In genomic region chr2:113705982-113706523, GRCh38 we compare ENCODE assay signal across 15 cellular contexts. TPM values are rescaled to one million over a fixed set of nuclear protein-coding genes. Genes with fewer than 3 reads are reported as not detected.
DNase-seq lines count a peak whose midpoint lies in the region; ATAC-seq and TF ChIP-seq lines count a peak whose summit lies in the region.
"Had no signal": no experiment of that assay in that cellular context is flagged by ENCODE, and none has a peak within 500 bp of the region (broad histone marks: within the 10 kb centered on the region; RNA-seq: fewer than 3 reads in every experiment).

No MANE protein-coding gene starts in this region.

- no TSS peak for BruUV-seq in IMR-90 (replicated peaks; lab: Mats Ljungman, UMichigan)

- H3K4me3 Mint-ChIP-seq in CD4-positive, alpha-beta T cell: no peak overlapping the region
- H3K4me3 Mint-ChIP-seq in nephron: peak overlapping the region in 1 of 3 experiments; percentile 20
- no peak overlapping the region for H3K4me3 Mint-ChIP-seq in endothelial cell (ENCODE audit: unreplicated experiment)
- no peak overlapping the region for H3K4me3 Mint-ChIP-seq in activated CD4-positive, alpha-beta memory T cell treated with anti-CD3 and anti-CD28 coated beads, Interleukin-2, amount 10 ng/mL, durations not matched to agents 7 days and 5 days

- POLR2A ChIA-PET in CD4-positive, alpha-beta T cell (lab: Charles Lee): no interaction called here
- POLR2A ChIA-PET in IMR-90 (lab: Charles Lee; ENCODE audit: unreplicated experiment): no interaction called here
- POLR2A ChIA-PET in activated CD4-positive, alpha-beta memory T cell treated with anti-CD3 and anti-CD28 coated beads, Interleukin-2, amount 10 ng/mL, durations not matched to agents 7 days and 5 days (lab: Charles Lee): no interaction called here

- no peak overlapping the region for H2BK15ac ChIP-seq in IMR-90 (ENCODE audit: low read depth, low read length)

- in situ Hi-C loops in IMR-90 (cut with MboI; ENCODE audit: low sequenced_read_pairs): no loop called here

- no peak overlapping the region for H2AK5ac ChIP-seq in IMR-90 (ENCODE audit: low read depth, low read length)

- H3K4me3 ChIP-seq in IMR-90 (ENCODE audit: insufficient read depth, low read depth, low read length) (no peak overlapping the region), adrenal gland (no peak overlapping the region)
- H3K4me3 ChIP-seq: BLaER1 had no signal

- no peak overlapping the region for H3K4me2 ChIP-seq in IMR-90 (ENCODE audit: low read depth, low read length)
- H3K4me2 ChIP-seq: BLaER1, SK-N-SH had no signal

- H3K18ac ChIP-seq in IMR-90 (ENCODE audit: low read depth, low read length): no peak overlapping the region

- H3K14ac ChIP-seq in IMR-90 (replicated peaks; ENCODE audit: low read depth, low read length): no peak overlapping the region

- no peak for ATAC-seq in CD4-positive, alpha-beta T cell (ENCODE audit: poor library complexity)
- ATAC-seq in IMR-90 (ENCODE audit: low read depth): no peak
- ATAC-seq: PC-3 had no signal

- H3K36me3 ChIP-seq in IMR-90 (ENCODE audit: control insufficient read depth, insufficient read depth, low read length): peaks cover 2% of the 10 kb centered on the region; the same call in 1 of the 2 replicates
- peaks cover 0 to 3% of the 10 kb centered on the region in 2 donors for H3K36me3 ChIP-seq in adrenal gland (replicated peaks in 1 of 2)

- DNase-seq in CD4-positive, alpha-beta T cell: no peak
- no peak for DNase-seq in IMR-90
- peak in 4 of 7 donors; percentile 23 to 44 (median 28) for DNase-seq in adrenal gland
- no peak for DNase-seq in HT-29 (ENCODE audit: low spot score)
- DNase-seq in central memory CD4-positive, alpha-beta T cell: no peak
- DNase-seq in endothelial cell (ENCODE audit: low spot score): no peak
- no peak for DNase-seq in activated CD4-positive, alpha-beta memory T cell treated with anti-CD3 and anti-CD28 coated beads, Interleukin-2, amount 10 ng/mL, durations not matched to agents 7 days and 5 days
- DNase-seq: Kasumi-1, NCI-H1105 treated with DMSO at 0.1 percent for 48 hours, NCI-H2029 treated with DMSO at 0.1 percent for 48 hours, NCI-H524 treated with DMSO at 0.1 percent for 48 hours, PC-3, SK-N-SH had no signal

- H2AK9ac ChIP-seq in IMR-90 (replicated peaks; ENCODE audit: low read depth, low read length, poor library complexity): no peak overlapping the region

- H4K91ac ChIP-seq in IMR-90 (ENCODE audit: insufficient read depth, low read depth, low read length): no peak overlapping the region

- H3K4ac ChIP-seq in IMR-90 (ENCODE audit: low read depth, low read length): no peak overlapping the region

- no peak for TF ChIP-seq RAD21 in IMR-90 (IDR thresholded peaks at IDR 0.05; ENCODE audit: low read length)

- peak overlapping the region; percentile 42 for H2BK5ac ChIP-seq in IMR-90 (ENCODE audit: low read depth, low read length, poor library complexity, severe bottlenecking)

- no peak overlapping the region for H3K23ac ChIP-seq in IMR-90 (ENCODE audit: low read depth, low read length)

- 20% methylated on average over 1 of the region's 7 CpGs; no CpG with 5 or more reads in 1 of the 2 experiments for WGBS in IMR-90 (ENCODE audit: extremely low coverage in 2 of 2, insufficient read length in 1 of 2), 2 experiments
- WGBS in adrenal gland, 4 donors: 39 to 47% (median 47%) methylated on average over 5 to 7 of the region's 7 CpGs

- no peak for TF ChIP-seq CTCF in CD4-positive, alpha-beta T cell (IDR thresholded peaks at IDR 0.05)
- TF ChIP-seq CTCF in IMR-90 (conservative IDR thresholded peaks at IDR 0.05; ENCODE audit: low read depth, low read length) (no peak), adrenal gland (IDR thresholded peaks at IDR 0.05) (no peak), nephron (IDR thresholded peaks at IDR 0.05; ENCODE audit: unreplicated experiment in 3 of 3) (no peak), endothelial cell (IDR thresholded peaks at IDR 0.05; ENCODE audit: unreplicated experiment) (no peak)

- H3K27me3 ChIP-seq in CD4-positive, alpha-beta T cell (ENCODE audit: control insufficient read depth, insufficient read depth, low read length): no peaks in the 10 kb centered on the region
- H3K27me3 ChIP-seq in IMR-90 (ENCODE audit: control insufficient read depth, insufficient read depth, low read length): no peaks in the 10 kb centered on the region
- H3K27me3 ChIP-seq in adrenal gland: no peaks in the 10 kb centered on the region
- H3K27me3 ChIP-seq: BLaER1 had no signal

- TF ChIP-seq POLR2A in IMR-90 (IDR thresholded peaks at IDR 0.05; ENCODE audit: low read depth, low read length) (no peak), adrenal gland (IDR thresholded peaks at IDR 0.05) (no peak)

- H3K4me1 Mint-ChIP-seq in CD4-positive, alpha-beta T cell (ENCODE audit: low read depth): no peaks in the 10 kb centered on the region
- H3K4me1 Mint-ChIP-seq in nephron (peaks cover 18% of the 10 kb centered on the region), endothelial cell (ENCODE audit: unreplicated experiment) (no peaks in the 10 kb centered on the region)
- H3K4me1 Mint-ChIP-seq in activated CD4-positive, alpha-beta memory T cell treated with anti-CD3 and anti-CD28 coated beads, Interleukin-2, amount 10 ng/mL, durations not matched to agents 7 days and 5 days: no peaks in the 10 kb centered on the region

- no peaks in the 10 kb centered on the region for H4K20me1 ChIP-seq in IMR-90 (ENCODE audit: insufficient read depth, low read length)
- H4K20me1 ChIP-seq: BLaER1 had no signal

- no peak overlapping the region for H2BK120ac ChIP-seq in IMR-90 (ENCODE audit: low read depth, low read length)

- H3K36me3 Mint-ChIP-seq in CD4-positive, alpha-beta T cell (ENCODE audit: low read depth): peaks cover 6% of the 10 kb centered on the region
- H3K36me3 Mint-ChIP-seq in nephron (ENCODE audit: low read depth) (peaks cover 8% of the 10 kb centered on the region), endothelial cell (ENCODE audit: low read depth, unreplicated experiment) (peaks cover 11% of the 10 kb centered on the region)
- no peaks in the 10 kb centered on the region for H3K36me3 Mint-ChIP-seq in activated CD4-positive, alpha-beta memory T cell treated with anti-CD3 and anti-CD28 coated beads, Interleukin-2, amount 10 ng/mL, durations not matched to agents 7 days and 5 days (ENCODE audit: low read depth)

- no peaks in the 10 kb centered on the region for H3K27me3 Mint-ChIP-seq in CD4-positive, alpha-beta T cell
- H3K27me3 Mint-ChIP-seq in nephron (ENCODE audit: low read depth): no peaks in the 10 kb centered on the region
- no peaks in the 10 kb centered on the region for H3K27me3 Mint-ChIP-seq in endothelial cell (ENCODE audit: unreplicated experiment)
- no peaks in the 10 kb centered on the region for H3K27me3 Mint-ChIP-seq in activated CD4-positive, alpha-beta memory T cell treated with anti-CD3 and anti-CD28 coated beads, Interleukin-2, amount 10 ng/mL, durations not matched to agents 7 days and 5 days

- peak overlapping the region; percentile 13 for H3K27ac Mint-ChIP-seq in CD4-positive, alpha-beta T cell
- H3K27ac Mint-ChIP-seq in nephron: peak overlapping the region; percentile 65 to 74 (median 72)
- no peak overlapping the region for H3K27ac Mint-ChIP-seq in endothelial cell (ENCODE audit: unreplicated experiment)
- no peak overlapping the region for H3K27ac Mint-ChIP-seq in activated CD4-positive, alpha-beta memory T cell treated with anti-CD3 and anti-CD28 coated beads, Interleukin-2, amount 10 ng/mL, durations not matched to agents 7 days and 5 days

- H2AFZ ChIP-seq in IMR-90 (replicated peaks; ENCODE audit: low read length, poor library complexity): no peak overlapping the region

- no peak overlapping the region for H4K8ac ChIP-seq in IMR-90 (ENCODE audit: low read depth in 2 of 2, low read length in 2 of 2)

- dilution Hi-C loops in IMR-90 (cut with HindIII; ENCODE audit: low sequenced_read_pairs, unreplicated experiment): no loop called here

- no peaks in the 10 kb centered on the region for H3K9me3 ChIP-seq in CD4-positive, alpha-beta T cell (ENCODE audit: control insufficient read depth, low read length)
- H3K9me3 ChIP-seq in IMR-90 (ENCODE audit: control insufficient read depth, insufficient read depth, low read length) (no peaks in the 10 kb centered on the region), adrenal gland (replicated peaks in 1 of 3) (no peaks in the 10 kb centered on the region)
- H3K9me3 ChIP-seq: SK-N-SH had no signal

- H3K79me1 ChIP-seq in IMR-90 (ENCODE audit: low read depth in 1 of 2, low read length in 2 of 2): no peaks in the 10 kb centered on the region

- no peaks in the 10 kb centered on the region for H3K9me3 Mint-ChIP-seq in CD4-positive, alpha-beta T cell
- H3K9me3 Mint-ChIP-seq in nephron (no peaks in the 10 kb centered on the region), endothelial cell (ENCODE audit: unreplicated experiment) (no peaks in the 10 kb centered on the region)
- no peaks in the 10 kb centered on the region for H3K9me3 Mint-ChIP-seq in activated CD4-positive, alpha-beta memory T cell treated with anti-CD3 and anti-CD28 coated beads, Interleukin-2, amount 10 ng/mL, durations not matched to agents 7 days and 5 days

- H3K4me1 ChIP-seq in IMR-90 (ENCODE audit: control insufficient read depth, insufficient read depth, low read length): no peaks in the 10 kb centered on the region; the same call in 1 of the 2 replicates
- H3K4me1 ChIP-seq in adrenal gland (replicated peaks in 1 of 2): peaks cover 0 to 13% of the 10 kb centered on the region in 2 donors
- H3K4me1 ChIP-seq: BLaER1 had no signal

- no peak overlapping the region for H3K27ac ChIP-seq in CD4-positive, alpha-beta T cell (ENCODE audit: low read depth, low read length)
- H3K27ac ChIP-seq in IMR-90 (ENCODE audit: insufficient read depth, low read length) (no peak overlapping the region), adrenal gland (peak overlapping the region in 2 of 5 donors; percentile 22 to 41)
- H3K27ac ChIP-seq: BLaER1 had no signal

- H2BK20ac ChIP-seq in IMR-90 (ENCODE audit: low read depth, low read length): no peak overlapping the region

- H3K9me1 ChIP-seq in IMR-90 (ENCODE audit: insufficient read depth, low read length): no peaks in the 10 kb centered on the region

- CTCF ChIA-PET in CD4-positive, alpha-beta T cell (lab: Charles Lee): no interaction called here
- CTCF ChIA-PET in IMR-90 (lab: Yijun Ruan, JAX): interaction anchor here (0.5 to 0.6 kb wide), 2 partner anchors 19 to 165 kb away, joined by 3 read pairs; no protein-coding TSS in a partner anchor
- CTCF ChIA-PET in activated CD4-positive, alpha-beta memory T cell treated with anti-CD3 and anti-CD28 coated beads, Interleukin-2, amount 10 ng/mL, durations not matched to agents 7 days and 5 days (lab: Charles Lee): interaction anchor here (0.5 to 1.1 kb wide), 3 partner anchors 10 to 100 kb away, joined by 3 to 4 read pairs (median 3); no protein-coding TSS in a partner anchor

- H3K9ac ChIP-seq in IMR-90 (ENCODE audit: low read depth, low read length): no peak overlapping the region
- H3K9ac ChIP-seq: BLaER1, SK-N-SH had no signal

- H4K5ac ChIP-seq in IMR-90 (ENCODE audit: low read depth, low read length): no peak overlapping the region

- intact Hi-C loops in CD4-positive, alpha-beta T cell (cut with DNase I, micrococcal nuclease): no loop called here
- intact Hi-C loops in IMR-90 (cut with micrococcal nuclease) (no loop called here), adrenal gland (cut with DNase I) (no loop called here)

- no peak overlapping the region for H3K56ac ChIP-seq in IMR-90 (ENCODE audit: extremely low read depth, insufficient read depth, low read length)

RNA-seq across cellular contexts. Expression of gene SLC35F5, which starts 50.4 kb away (rescaled TPM):
- total RNA-seq in CD4-positive, alpha-beta T cell: 10 to 100 TPM; 18.3 to 19.2 TPM
- total RNA-seq in IMR-90 (2012; rRNA removed): 93.4 and 106 TPM in 2 replicates
- polyA plus RNA-seq in IMR-90 (2012; rRNA removed): 22.6 and 30.5 TPM in 2 replicates
- 12.8 and 14.6 TPM in 2 replicates for polyA plus RNA-seq in IMR-90 (2012; cell fraction: cytosol; rRNA removed)
- 10.0 and 41.8 TPM in 2 replicates for polyA plus RNA-seq in IMR-90 (2012; cell fraction: nucleus; rRNA removed; ENCODE audit: low replicate concordance)
- total RNA-seq in adrenal gland: 100 to 1,000 TPM; 124 to 466 (median 241) TPM
- 100 to 1,000 TPM in 1 of 3 donors, 10 to 100 TPM in 2; 22.5 to 141 (median 49.9) TPM for polyA plus RNA-seq in adrenal gland
- 39.6 and 40.2 TPM in 2 replicates for total RNA-seq in HT-29 (2014; rRNA removed; shearing (Covaris generic))
- total RNA-seq in endothelial cell (ENCODE audit: unreplicated experiment): 34.4 TPM
- total RNA-seq in activated CD4-positive, alpha-beta memory T cell treated with anti-CD3 and anti-CD28 coated beads, Interleukin-2, amount 10 ng/mL, durations not matched to agents 7 days and 5 days: 10 to 100 TPM; 18.4 to 21.6 TPM

Comparison
In these comparisons a context has a peak if more than half of its experiments do, and no peak if none do; other contexts are left out.
1. DNase-seq: peak in adrenal gland (4 of 7); none in CD4-positive, alpha-beta T cell (0 of 10), IMR-90 (single experiment), HT-29 (single experiment), central memory CD4-positive, alpha-beta T cell (single experiment), endothelial cell (single experiment) and activated CD4-positive, alpha-beta memory T cell treated with anti-CD3 and anti-CD28 coated beads, Interleukin-2, amount 10 ng/mL, durations not matched to agents 7 days and 5 days (single experiment).
2. H3K27ac Mint-ChIP-seq: peak in CD4-positive, alpha-beta T cell (single experiment) and nephron (3 of 3); none in endothelial cell (single experiment) and activated CD4-positive, alpha-beta memory T cell treated with anti-CD3 and anti-CD28 coated beads, Interleukin-2, amount 10 ng/mL, durations not matched to agents 7 days and 5 days (single experiment).